Comparison of ENCODE assay signal across 8 cellular contexts in the genomic region with DNA sequence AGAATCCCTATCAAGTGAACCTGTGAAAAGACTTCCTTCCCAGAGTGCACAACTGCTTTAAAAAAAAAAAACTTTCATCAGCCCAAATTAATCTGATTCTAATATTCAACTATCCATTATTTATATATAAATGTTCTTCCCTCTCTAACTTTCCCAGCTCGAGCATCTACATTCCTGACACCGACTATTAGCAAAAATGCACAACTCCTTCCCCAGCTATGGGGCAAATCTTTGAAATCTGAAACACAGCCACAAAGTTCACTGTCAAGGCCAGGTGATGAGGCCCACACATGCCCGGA. TPM values are rescaled to one million over a fixed set of nuclear protein-coding genes. Genes with fewer than 3 reads are reported as not detected.
DNase-seq lines count a peak whose midpoint lies in the region; ATAC-seq and TF ChIP-seq lines count a peak whose summit lies in the region.

No MANE protein-coding gene starts in this region.

- peak overlapping the region; percentile 55 for H3K4me3 ChIP-seq in HCT116 (replicated peaks in 1 of 2; ENCODE audit: low read depth in 1 of 2, low read length in 2 of 2)
- peak overlapping the region; percentile 53; the same call in 1 of the 2 replicates for H3K4me3 ChIP-seq in iPS DF 6.9 (ENCODE audit: low read length)

- no peaks in the 10 kb centered on the region for H4K20me1 ChIP-seq in HCT116 (ENCODE audit: insufficient read depth)

- H3K27me3 ChIP-seq in HCT116 (ENCODE audit: insufficient read depth, low read length) (no peaks in the 10 kb centered on the region), iPS DF 6.9 (ENCODE audit: control insufficient read depth, insufficient read depth, low read length) (no peaks in the 10 kb centered on the region)

- no peak overlapping the region for H3K27ac ChIP-seq in HCT116 (ENCODE audit: low read depth, low read length)
- no peak overlapping the region for H3K27ac ChIP-seq in iPS DF 6.9 (ENCODE audit: low read length)

- no TSS peak for BruUV-seq in HCT116 (replicated peaks; lab: Mats Ljungman, UMichigan)

- peaks cover 10% of the 10 kb centered on the region for H3K36me3 Mint-ChIP-seq in activated CD4-positive, alpha-beta memory T cell treated with anti-CD3 and anti-CD28 coated beads, Interleukin-2, amount 10 ng/mL, durations not matched to agents 7 days and 5 days (ENCODE audit: low read depth)
- H3K36me3 Mint-ChIP-seq in stimulated activated effector memory CD8-positive, alpha-beta T cell treated with anti-CD3 and anti-CD28 coated beads, Interleukin-12 subunit alpha, Interleukin-12 subunit beta, amount 100 ng/mL, for 72 hours, result peaks cover 22% of the 10 kb centered on the region

- H3K9me3 ChIP-seq in HCT116 (ENCODE audit: control insufficient read depth in 1 of 2, insufficient read depth in 1 of 2, low read depth in 1 of 2, low read length in 2 of 2) (no peaks in the 10 kb centered on the region), iPS DF 6.9 (ENCODE audit: control insufficient read depth, insufficient read depth, low read length) (no peaks in the 10 kb centered on the region)

- H3K36me3 ChIP-seq in HCT116 (ENCODE audit: control insufficient read depth in 1 of 2, insufficient read depth in 2 of 2, low read length in 2 of 2) (no peaks in the 10 kb centered on the region), iPS DF 6.9 (ENCODE audit: control insufficient read depth, insufficient read depth, low read length) (no peaks in the 10 kb centered on the region)

- H3K27ac Mint-ChIP-seq in activated CD4-positive, alpha-beta memory T cell treated with anti-CD3 and anti-CD28 coated beads, Interleukin-2, amount 10 ng/mL, durations not matched to agents 7 days and 5 days, result peak overlapping the region; percentile 98
- peak overlapping the region; percentile 97 for H3K27ac Mint-ChIP-seq in stimulated activated effector memory CD8-positive, alpha-beta T cell treated with anti-CD3 and anti-CD28 coated beads, Interleukin-12 subunit alpha, Interleukin-12 subunit beta, amount 100 ng/mL, for 72 hours

- peaks cover 12 to 19% of the 10 kb centered on the region in 2 experiments; a peak in 3 of 4 replicates for H3K4me1 ChIP-seq in HCT116 (ENCODE audit: control insufficient read depth in 1 of 2, insufficient read depth in 2 of 2, low read length in 2 of 2)
- H3K4me1 ChIP-seq in iPS DF 6.9 (ENCODE audit: control insufficient read depth, insufficient read depth, low read length), result no peaks in the 10 kb centered on the region

- peak overlapping the region; percentile 39; the same call in 1 of the 2 replicates for H3K9ac ChIP-seq in HCT116 (ENCODE audit: low read length)

- intact Hi-C loops in HCT116 (cut with micrococcal nuclease), result no loop called here

- POLR2A ChIA-PET in HCT116 (lab: Charles Lee), result no interaction called here
- POLR2A ChIA-PET in activated CD4-positive, alpha-beta memory T cell treated with anti-CD3 and anti-CD28 coated beads, Interleukin-2, amount 10 ng/mL, durations not matched to agents 7 days and 5 days (lab: Charles Lee), result interaction anchor here (0.6 to 1.1 kb wide), 3 partner anchors 9 to 125 kb away, joined by 3 to 4 read pairs (median 4); no protein-coding TSS in a partner anchor

- DNase-seq in HCT116 (ENCODE audit: low read depth, low spot score), result no peak
- DNase-seq in activated CD4-positive, alpha-beta memory T cell treated with anti-CD3 and anti-CD28 coated beads, Interleukin-2, amount 10 ng/mL, durations not matched to agents 7 days and 5 days, result no peak
- DNase-seq in iPS DF 6.9 (ENCODE audit: low read depth, low spot score), result no peak
- DNase-seq in stimulated activated effector memory CD8-positive, alpha-beta T cell treated with anti-CD3 and anti-CD28 coated beads, Interleukin-12 subunit alpha, Interleukin-12 subunit beta, amount 100 ng/mL, for 72 hours (ENCODE audit: low spot score in 2 of 2), result no peak
- no peak for DNase-seq in NCI-H1092 treated with DMSO at 0.1 percent for 48 hours (lab: John Stamatoyannopoulos, UW)
- no peak for DNase-seq in hippocampal formation (lab: John Stamatoyannopoulos, UW)

- RAD21 ChIA-PET in HCT116 (lab: Charles Lee; ENCODE audit: low non-redundant PET in 1 of 2, low total read pairs in 2 of 2, uncharacterized antibody in 2 of 2, unreplicated experiment in 2 of 2), result no interaction called here

- H3K4me3 Mint-ChIP-seq in activated CD4-positive, alpha-beta memory T cell treated with anti-CD3 and anti-CD28 coated beads, Interleukin-2, amount 10 ng/mL, durations not matched to agents 7 days and 5 days, result peak overlapping the region; percentile 96
- H3K4me3 Mint-ChIP-seq in stimulated activated effector memory CD8-positive, alpha-beta T cell treated with anti-CD3 and anti-CD28 coated beads, Interleukin-12 subunit alpha, Interleukin-12 subunit beta, amount 100 ng/mL, for 72 hours, result peak overlapping the region; percentile 95

- peaks cover 59% of the 10 kb centered on the region for H3K4me1 Mint-ChIP-seq in activated CD4-positive, alpha-beta memory T cell treated with anti-CD3 and anti-CD28 coated beads, Interleukin-2, amount 10 ng/mL, durations not matched to agents 7 days and 5 days
- H3K4me1 Mint-ChIP-seq in stimulated activated effector memory CD8-positive, alpha-beta T cell treated with anti-CD3 and anti-CD28 coated beads, Interleukin-12 subunit alpha, Interleukin-12 subunit beta, amount 100 ng/mL, for 72 hours, result peaks cover 41% of the 10 kb centered on the region

- H2AFZ ChIP-seq in HCT116 (ENCODE audit: low read depth, low read length, poor library complexity, severe bottlenecking), result no peak overlapping the region

- CTCF ChIA-PET in HCT116 (lab: Charles Lee), result interaction anchor here (1.1 to 2.2 kb wide), 2 partner anchors 8 to 129 kb away, joined by 3 to 9 read pairs; no protein-coding TSS in a partner anchor
- CTCF ChIA-PET in activated CD4-positive, alpha-beta memory T cell treated with anti-CD3 and anti-CD28 coated beads, Interleukin-2, amount 10 ng/mL, durations not matched to agents 7 days and 5 days (lab: Charles Lee), result interaction anchor here (1.3 kb wide), 1 partner anchor 124 kb away, joined by 3 read pairs; no protein-coding TSS in a partner anchor

- H3K27me3 Mint-ChIP-seq in activated CD4-positive, alpha-beta memory T cell treated with anti-CD3 and anti-CD28 coated beads, Interleukin-2, amount 10 ng/mL, durations not matched to agents 7 days and 5 days, result no peaks in the 10 kb centered on the region

- H3K9me2 ChIP-seq in HCT116 (ENCODE audit: insufficient read depth), result no peaks in the 10 kb centered on the region

- ATAC-seq in HCT116, result no peak
- no peak for ATAC-seq in stimulated activated effector memory CD8-positive, alpha-beta T cell treated with anti-CD3 and anti-CD28 coated beads, Interleukin-12 subunit alpha, Interleukin-12 subunit beta, amount 100 ng/mL, for 72 hours
- ATAC-seq in GM19035 (IDR thresholded peaks at IDR 0.05; ENCODE audit: unreplicated experiment), result no peak
- no peak for ATAC-seq in GM18498 (IDR thresholded peaks at IDR 0.05; ENCODE audit: unreplicated experiment)

- TF ChIP-seq POLR2A in HCT116 (IDR thresholded peaks at IDR 0.05; ENCODE audit: borderline replicate concordance, extremely low read depth, insufficient read depth, insufficient read length), result no peak

- H3K9me3 Mint-ChIP-seq in activated CD4-positive, alpha-beta memory T cell treated with anti-CD3 and anti-CD28 coated beads, Interleukin-2, amount 10 ng/mL, durations not matched to agents 7 days and 5 days, result no peaks in the 10 kb centered on the region
- no peaks in the 10 kb centered on the region for H3K9me3 Mint-ChIP-seq in stimulated activated effector memory CD8-positive, alpha-beta T cell treated with anti-CD3 and anti-CD28 coated beads, Interleukin-12 subunit alpha, Interleukin-12 subunit beta, amount 100 ng/mL, for 72 hours

- no peak for TF ChIP-seq RAD21 in HCT116 (IDR thresholded peaks at IDR 0.05; ENCODE audit: low read depth)

- WGBS in iPS DF 6.9 (ENCODE audit: insufficient coverage, insufficient read length), result 100% methylated on average over 1 of the region's 3 CpGs

- H3K79me2 ChIP-seq in HCT116 (ENCODE audit: insufficient read depth, low read length), result peaks cover 4% of the 10 kb centered on the region; the same call in 1 of the 2 replicates

- H3K4me2 ChIP-seq in HCT116 (ENCODE audit: low read length), result peak overlapping the region; percentile 67

- no peak for TF ChIP-seq CTCF in HCT116 (IDR thresholded peaks at IDR 0.05 in 2 of 3, conservative IDR thresholded peaks at IDR 0.05 in 1 of 3; ENCODE audit: borderline replicate concordance in 1 of 3, insufficient read depth in 1 of 3, low read depth in 2 of 3, low read length in 2 of 3)

TF ChIP-seq in HCT116, 20 proteins besides CTCF, POLR2A, EP300 and RAD21:
- TF ChIP-seq, protein P1, sequence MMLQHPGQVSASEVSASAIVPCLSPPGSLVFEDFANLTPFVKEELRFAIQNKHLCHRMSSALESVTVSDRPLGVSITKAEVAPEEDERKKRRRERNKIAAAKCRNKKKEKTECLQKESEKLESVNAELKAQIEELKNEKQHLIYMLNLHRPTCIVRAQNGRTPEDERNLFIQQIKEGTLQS (IDR thresholded peaks at IDR 0.05), result no peak
- no peak for TF ChIP-seq ELF1 (IDR thresholded peaks at IDR 0.05; ENCODE audit: borderline replicate concordance, low read depth)

RNA-seq across cellular contexts. Expression of a gene that starts 2.3 kb away (rescaled TPM):
- 27.0 TPM for total RNA-seq in HCT116 (2021; ENCODE audit: unreplicated experiment)
- 16.3 and 18.4 TPM in 2 replicates for polyA plus RNA-seq in HCT116 (2012)
- total RNA-seq in activated CD4-positive, alpha-beta memory T cell treated with anti-CD3 and anti-CD28 coated beads, Interleukin-2, amount 10 ng/mL, durations not matched to agents 7 days and 5 days, result 10 to 100 TPM; 52.6 to 56.9 TPM
